ENCODE assay signal across 14 cellular contexts in the genomic region with DNA sequence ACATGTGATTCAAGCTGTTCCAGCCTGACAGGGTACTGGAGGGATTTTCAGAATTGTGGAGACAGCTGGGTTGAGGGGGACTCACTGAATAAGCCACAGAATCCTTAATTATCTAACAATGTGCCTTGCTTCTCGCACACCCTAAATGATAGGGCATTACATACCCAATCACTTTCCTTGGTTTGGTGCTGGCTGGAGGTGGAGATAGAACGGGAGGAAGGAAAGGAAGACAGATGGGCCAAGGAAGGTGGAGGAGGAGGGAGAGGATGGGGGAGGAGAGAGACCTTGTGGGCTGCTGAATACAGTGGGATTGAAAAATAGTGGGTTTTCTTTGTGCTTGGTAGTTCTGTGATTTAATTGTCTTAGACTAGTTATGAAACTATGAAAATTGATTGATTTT. TPM values are rescaled to one million over a fixed set of nuclear protein-coding genes. Genes with fewer than 3 reads are reported as not detected.
DNase-seq lines count a peak whose midpoint lies in the region; ATAC-seq and TF ChIP-seq lines count a peak whose summit lies in the region.
"Had no signal": no experiment of that assay in that cellular context is flagged by ENCODE, and none has a peak within 500 bp of the region (broad histone marks: within the 10 kb centered on the region; RNA-seq: fewer than 3 reads in every experiment).

No MANE protein-coding gene starts in this region.

- no peaks in the 10 kb centered on the region for H3K9me3 ChIP-seq in PC-3 (ENCODE audit: low read length)
- H3K9me3 ChIP-seq: SJSA1 had no signal

- H3K36me3 ChIP-seq in PC-3 (ENCODE audit: low read depth, low read length) = no peaks in the 10 kb centered on the region
- H3K36me3 ChIP-seq: SJSA1 had no signal

- no peak overlapping the region for H3K9ac ChIP-seq in PC-3 (ENCODE audit: low read length)
- H3K9ac ChIP-seq: KMS-11 had no signal

- CTCF ChIA-PET in PC-3 (lab: Charles Lee) = no interaction called here

- H3K27ac Mint-ChIP-seq in brain (peak overlapping the region in 4 of 5 experiments; percentile 44 to 83 (median 53)), progenitor cell of endocrine pancreas (peak overlapping the region; percentile 63), mesothelial cell of epicardium (no peak overlapping the region)

- no peaks in the 10 kb centered on the region for H3K36me3 Mint-ChIP-seq in brain
- H3K36me3 Mint-ChIP-seq in progenitor cell of endocrine pancreas (ENCODE audit: insufficient read depth) = no peaks in the 10 kb centered on the region
- no peaks in the 10 kb centered on the region for H3K36me3 Mint-ChIP-seq in mesothelial cell of epicardium
- H3K36me3 Mint-ChIP-seq: CD4-positive, alpha-beta memory T cell had no signal

- H3K4me2 ChIP-seq in PC-3 (ENCODE audit: low read length) = no peak overlapping the region
- H3K4me2 ChIP-seq: KMS-11 had no signal

- H4K20me1 ChIP-seq in PC-3 (ENCODE audit: low read length) = no peaks in the 10 kb centered on the region

- no peak overlapping the region for H3K27ac ChIP-seq in PC-3 (ENCODE audit: low read length)
- H3K27ac ChIP-seq: KMS-11, RWPE1, SJSA1 had no signal

- H3K9me3 Mint-ChIP-seq in brain (no peaks in the 10 kb centered on the region), progenitor cell of endocrine pancreas (ENCODE audit: low read depth) (no peaks in the 10 kb centered on the region), mesothelial cell of epicardium (no peaks in the 10 kb centered on the region)
- H3K9me3 Mint-ChIP-seq: CD4-positive, alpha-beta memory T cell had no signal

- peak; percentile 95 for DNase-seq in DMS 273 (lab: John Stamatoyannopoulos, UW; ENCODE audit: unreplicated experiment)
- peak; percentile 95 for DNase-seq in NCI-H2171 treated with DMSO at 0.1 percent for 48 hours (lab: John Stamatoyannopoulos, UW)
- no peak for DNase-seq in progenitor cell of endocrine pancreas (ENCODE audit: low spot score, unreplicated experiment)
- DNase-seq in mesothelial cell of epicardium (ENCODE audit: low spot score in 2 of 2, unreplicated experiment in 2 of 2) = no peak
- DNase-seq in PC-3 = no peak
- DNase-seq: AML-193; CD4-positive, alpha-beta memory T cell; NCI-H187 treated with DMSO at 0.1 percent for 48 hours; NCI-H510A had no signal

- H3K79me2 ChIP-seq in PC-3 (ENCODE audit: low read length) = no peaks in the 10 kb centered on the region

- no peak overlapping the region for H2AFZ ChIP-seq in PC-3 (ENCODE audit: low read length)

- no peaks in the 10 kb centered on the region for H3K4me1 ChIP-seq in PC-3 (ENCODE audit: insufficient read depth, low read length)
- H3K4me1 ChIP-seq: SJSA1 had no signal

- POLR2A ChIA-PET in PC-3 (lab: Charles Lee; ENCODE audit: unreplicated experiment) = no interaction called here

- no peak overlapping the region for H3K4me3 ChIP-seq in PC-3 (ENCODE audit: low read length)
- H3K4me3 ChIP-seq: SJSA1 had no signal

- no peaks in the 10 kb centered on the region for H3K9me2 ChIP-seq in PC-3 (replicated peaks; ENCODE audit: low read length)

- no TSS peak for BruUV-seq in PC-3 (replicated peaks; lab: Mats Ljungman, UMichigan)

- H3F3A ChIP-seq in PC-3 (ENCODE audit: low read length, unreplicated experiment) = no peaks in the 10 kb centered on the region

- peak overlapping the region in 4 of 5 experiments; percentile 40 to 62 (median 45) for H3K4me3 Mint-ChIP-seq in brain
- no peak overlapping the region for H3K4me3 Mint-ChIP-seq in progenitor cell of endocrine pancreas (ENCODE audit: low read depth)
- H3K4me3 Mint-ChIP-seq in mesothelial cell of epicardium = no peak overlapping the region
- H3K4me3 Mint-ChIP-seq: CD4-positive, alpha-beta memory T cell had no signal

- TF ChIP-seq CTCF in brain (conservative IDR thresholded peaks at IDR 0.05) (no peak), progenitor cell of endocrine pancreas (IDR thresholded peaks at IDR 0.05; ENCODE audit: unreplicated experiment) (no peak), mesothelial cell of epicardium (IDR thresholded peaks at IDR 0.05; ENCODE audit: unreplicated experiment) (no peak), PC-3 (conservative IDR thresholded peaks at IDR 0.05; ENCODE audit: low read depth, low read length) (no peak)

- no peak for ATAC-seq in HG03108 (IDR thresholded peaks at IDR 0.05; ENCODE audit: unreplicated experiment)
- ATAC-seq in PC-3 = no peak

- intact Hi-C loops in PC-3 (cut with micrococcal nuclease) = no loop called here

- H3K27me3 Mint-ChIP-seq in brain = peaks cover 3% of the 10 kb centered on the region
- H3K27me3 Mint-ChIP-seq in progenitor cell of endocrine pancreas = no peaks in the 10 kb centered on the region
- H3K27me3 Mint-ChIP-seq in mesothelial cell of epicardium (ENCODE audit: low read depth) = peaks cover 30% of the 10 kb centered on the region

- peaks cover 98% of the 10 kb centered on the region for H3K27me3 ChIP-seq in PC-3 (ENCODE audit: low read length)
- H3K27me3 ChIP-seq: SJSA1 had no signal

- H3K4me1 Mint-ChIP-seq in brain (peaks cover 80% of the 10 kb centered on the region), progenitor cell of endocrine pancreas (ENCODE audit: low read depth) (peaks cover 24% of the 10 kb centered on the region), mesothelial cell of epicardium (peaks cover 11% of the 10 kb centered on the region)

RNA-seq across cellular contexts. Expression of a gene that starts 20.8 kb away (rescaled TPM):
- 5.8 TPM for polyA plus RNA-seq in brain (ENCODE audit: insufficient read depth, low read depth, low replicate concordance)
- total RNA-seq in progenitor cell of endocrine pancreas = 28.5 and 32.2 TPM in 2 replicates
- 6.7 to 10.0 TPM (median 8.5 TPM) in 3 replicates for total RNA-seq in mesothelial cell of epicardium
- 0.11 and 0.23 TPM in 2 replicates for total RNA-seq in PC-3 (2014; rRNA removed)

Comparison
In these comparisons a context has a peak if more than half of its experiments do, and no peak if none do; other contexts are left out.
1. DNase-seq: peak in DMS 273 (single experiment) and NCI-H2171 treated with DMSO at 0.1 percent for 48 hours (single experiment); none in progenitor cell of endocrine pancreas (single experiment), mesothelial cell of epicardium (0 of 2) and PC-3 (single experiment).
2. H3K4me3 Mint-ChIP-seq: peak in brain (4 of 5); none in progenitor cell of endocrine pancreas (single experiment) and mesothelial cell of epicardium (single experiment).